22 cellular contexts compared by ENCODE assay signal in the genomic region with DNA sequence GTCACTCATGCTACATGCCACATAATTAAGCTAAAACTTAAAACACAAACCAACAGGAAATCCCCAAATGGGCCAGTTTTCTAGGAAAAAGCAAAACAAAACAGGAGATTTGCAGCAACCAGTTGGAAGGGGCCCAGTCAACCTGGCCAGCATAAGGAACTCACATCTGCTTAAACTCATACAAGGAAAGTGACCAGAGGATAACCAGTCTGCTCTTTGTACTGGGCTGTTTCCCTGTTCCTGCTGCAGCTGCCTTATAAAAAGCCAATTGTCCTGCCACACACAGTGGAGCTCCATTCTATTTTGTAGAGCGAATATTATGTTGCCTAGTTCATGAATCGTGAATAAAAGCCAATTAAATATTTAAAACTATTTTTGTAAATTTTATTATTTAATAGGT.
"Had no signal": no experiment of that assay in that cellular context is flagged by ENCODE, and none has a peak within 500 bp of the region (broad histone marks: within the 10 kb centered on the region; RNA-seq: fewer than 3 reads in every experiment).

No MANE protein-coding gene starts in this region.

- H3K36me3 Mint-ChIP-seq: natural killer cell had no signal

- DNase-seq: activated CD4-positive, alpha-beta memory T cell treated with anti-CD3 and anti-CD28 coated beads, Interleukin-2, amount 10 ng/mL, durations not matched to agents 7 days and 5 days; activated CD4-positive, alpha-beta T cell treated with anti-CD3 and anti-CD28 coated beads, Interleukin-2, amount 10 ng/mL, durations not matched to agents 24 days and 14 days; activated effector memory CD4-positive, alpha-beta T cell treated with Interleukin-2 at 50 U/mL for 16 hours; activated naive CD4-positive, alpha-beta T cell treated with anti-CD3 and anti-CD28 coated beads for 36 hours; activated naive CD8-positive, alpha-beta T cell treated with anti-CD3 and anti-CD28 coated beads, Interleukin-2, amount 10 ng/mL, durations not matched to agents 7 days and 5 days; activated T-cell treated with anti-CD3 and anti-CD28 coated beads, Interleukin-2, amount 50 U/mL, for 72 hours; cerebellar nuclear complex; foreskin keratinocyte; islet precursor cell; left cardiac atrium; lower lobe of right lung; natural killer cell; ovary; right lobe of liver; stimulated activated CD4-positive, alpha-beta T cell treated with anti-CD3 and anti-CD28 coated beads, Interleukin-4, amount 100 ng/mL, for 1 hour; stimulated activated naive CD4-positive, alpha-beta T cell; upper lobe of left lung had no signal

- H3K4me3 Mint-ChIP-seq: activated CD4-positive, alpha-beta memory T cell treated with anti-CD3 and anti-CD28 coated beads, Interleukin-2, amount 10 ng/mL, durations not matched to agents 7 days and 5 days; activated CD4-positive, alpha-beta T cell treated with anti-CD3 and anti-CD28 coated beads, Interleukin-2, amount 10 ng/mL, durations not matched to agents 24 days and 14 days; activated naive CD4-positive, alpha-beta T cell treated with anti-CD3 and anti-CD28 coated beads for 36 hours; activated naive CD8-positive, alpha-beta T cell treated with anti-CD3 and anti-CD28 coated beads, Interleukin-2, amount 10 ng/mL, durations not matched to agents 7 days and 5 days; activated T-cell treated with anti-CD3 and anti-CD28 coated beads, Interleukin-2, amount 50 U/mL, for 72 hours; natural killer cell had no signal

- H3K27me3 Mint-ChIP-seq: activated CD4-positive, alpha-beta memory T cell treated with anti-CD3 and anti-CD28 coated beads, Interleukin-2, amount 10 ng/mL, durations not matched to agents 7 days and 5 days; activated CD4-positive, alpha-beta T cell treated with anti-CD3 and anti-CD28 coated beads, Interleukin-2, amount 10 ng/mL, durations not matched to agents 24 days and 14 days; activated naive CD8-positive, alpha-beta T cell treated with anti-CD3 and anti-CD28 coated beads, Interleukin-2, amount 10 ng/mL, durations not matched to agents 7 days and 5 days had no signal

- H3K9me3 Mint-ChIP-seq: natural killer cell had no signal

- H3K27ac Mint-ChIP-seq: activated CD4-positive, alpha-beta memory T cell treated with anti-CD3 and anti-CD28 coated beads, Interleukin-2, amount 10 ng/mL, durations not matched to agents 7 days and 5 days; activated CD4-positive, alpha-beta T cell treated with anti-CD3 and anti-CD28 coated beads, Interleukin-2, amount 10 ng/mL, durations not matched to agents 24 days and 14 days; activated naive CD4-positive, alpha-beta T cell treated with anti-CD3 and anti-CD28 coated beads for 36 hours; activated naive CD8-positive, alpha-beta T cell treated with anti-CD3 and anti-CD28 coated beads, Interleukin-2, amount 10 ng/mL, durations not matched to agents 7 days and 5 days; activated T-cell treated with anti-CD3 and anti-CD28 coated beads, Interleukin-2, amount 50 U/mL, for 72 hours; natural killer cell had no signal

- ATAC-seq: activated CD4-positive, CD25-positive, alpha-beta regulatory T cell treated with anti-CD3 and anti-CD28 coated beads, Interleukin-2, amount 50 U/mL, for 24 hours; activated T-cell treated with anti-CD3 and anti-CD28 coated beads, Interleukin-2, amount 50 U/mL, for 72 hours; foreskin keratinocyte; lower lobe of right lung; natural killer cell; right lobe of liver; SK-N-SH treated with all-trans-retinoic acid at 6 μM for 48 hours had no signal

- H3K4me1 Mint-ChIP-seq: natural killer cell had no signal

- H3K4me3 ChIP-seq: coronary artery, esophagus muscularis mucosa, lower lobe of right lung, ovary, right lobe of liver, smooth muscle cell, upper lobe of left lung had no signal
